In genomic region chr12:105083551-105084105, GRCh38 we compare ENCODE assay signal across 8 cellular contexts. TPM values are rescaled to one million over a fixed set of nuclear protein-coding genes. Genes with fewer than 3 reads are reported as not detected.
DNase-seq lines count a peak whose midpoint lies in the region; ATAC-seq and TF ChIP-seq lines count a peak whose summit lies in the region.

No MANE protein-coding gene starts in this region.

- peak; percentile 23 for DNase-seq in NCI-H510A treated with DMSO at 0.1 percent for 48 hours (lab: John Stamatoyannopoulos, UW)
- DNase-seq in NCI-H510A (lab: John Stamatoyannopoulos, UW), result no peak
- DNase-seq in activated T-cell treated with anti-CD3 and anti-CD28 coated beads, Interleukin-2, amount 50 U/mL, for 24 hours, result peak; percentile 40
- peak; percentile 77 for DNase-seq in fibroblast of pulmonary artery (ENCODE audit: low read depth)
- DNase-seq in natural killer cell, result no peak
- no peak for DNase-seq in HuH-7.5 (ENCODE audit: low spot score)
- no peak for DNase-seq in ACHN

- WGBS in HUES64, result 21% methylated on average over 17 of the region's 18 CpGs

- no peaks in the 10 kb centered on the region for H3K36me3 ChIP-seq in HUES64 (ENCODE audit: insufficient read depth, low read length)

- peak overlapping the region; percentile 64 for H3K9ac ChIP-seq in HUES64 (ENCODE audit: low read depth, low read length)

- peaks cover 2% of the 10 kb centered on the region for H3K36me3 Mint-ChIP-seq in activated T-cell treated with anti-CD3 and anti-CD28 coated beads, Interleukin-2, amount 50 U/mL, for 24 hours (ENCODE audit: low read depth)
- H3K36me3 Mint-ChIP-seq in natural killer cell, result no peaks in the 10 kb centered on the region

- H3K4me3 Mint-ChIP-seq in activated T-cell treated with anti-CD3 and anti-CD28 coated beads, Interleukin-2, amount 50 U/mL, for 24 hours, result peak overlapping the region; percentile 76
- peak overlapping the region; percentile 72 for H3K4me3 Mint-ChIP-seq in natural killer cell

- H3K9me3 ChIP-seq in HUES64 (ENCODE audit: insufficient read depth, low read depth, low read length), result no peaks in the 10 kb centered on the region

- peaks cover 18% of the 10 kb centered on the region for H3K27me3 ChIP-seq in HUES64 (ENCODE audit: insufficient read depth, low read length)

- H3K4me1 Mint-ChIP-seq in activated T-cell treated with anti-CD3 and anti-CD28 coated beads, Interleukin-2, amount 50 U/mL, for 24 hours (ENCODE audit: low read depth), result peaks cover 7% of the 10 kb centered on the region
- peaks cover 7 to 8% of the 10 kb centered on the region in 2 donors for H3K4me1 Mint-ChIP-seq in natural killer cell

- no peak overlapping the region for H3K27ac ChIP-seq in HUES64 (ENCODE audit: low read depth, low read length)

- TF ChIP-seq CTCF in fibroblast of pulmonary artery (IDR thresholded peaks at IDR 0.05; ENCODE audit: low read length, missing control alignments), result peak; percentile 5
- TF ChIP-seq CTCF in natural killer cell (IDR thresholded peaks at IDR 0.05), result no peak

- H3K4me1 ChIP-seq in HUES64 (ENCODE audit: insufficient read depth, low read length), result peaks cover 9% of the 10 kb centered on the region; the same call in 1 of the 2 replicates

- in situ Hi-C loops in ACHN (cut with HindIII; ENCODE audit: low pct_ligation_motif_present, low pct_unique_long_range_greater_than_20kb, low sequenced_read_pairs), result no loop called here

- H3K27ac Mint-ChIP-seq in activated T-cell treated with anti-CD3 and anti-CD28 coated beads, Interleukin-2, amount 50 U/mL, for 24 hours, result no peak overlapping the region
- H3K27ac Mint-ChIP-seq in natural killer cell, result no peak overlapping the region

- intact Hi-C loops in natural killer cell (cut with micrococcal nuclease), result no loop called here

- H3K27me3 Mint-ChIP-seq in activated T-cell treated with anti-CD3 and anti-CD28 coated beads, Interleukin-2, amount 50 U/mL, for 24 hours, result peaks cover 39% of the 10 kb centered on the region
- H3K27me3 Mint-ChIP-seq in natural killer cell (ENCODE audit: low read depth in 2 of 2), result peaks cover 33 to 56% of the 10 kb centered on the region in 2 donors

- ATAC-seq in natural killer cell, result peak in 1 of 3 donors; percentile 11

- peak overlapping the region; percentile 61 for H3K4me3 ChIP-seq in HUES64 (ENCODE audit: low read length)
- H3K4me3 ChIP-seq in fibroblast of pulmonary artery (replicated peaks; ENCODE audit: low read depth, low read length), result peak overlapping the region; percentile 91

- H3K9me3 Mint-ChIP-seq in activated T-cell treated with anti-CD3 and anti-CD28 coated beads, Interleukin-2, amount 50 U/mL, for 24 hours, result peaks cover 5% of the 10 kb centered on the region
- H3K9me3 Mint-ChIP-seq in natural killer cell, result no peaks in the 10 kb centered on the region

RNA-seq across cellular contexts. Expression of gene ALDH1L2, which starts 0.6 kb away (rescaled TPM):
- 0.60 TPM for polyA plus RNA-seq in HUES64 (2013, experiment 1 of 2)
- 0.76 TPM for polyA plus RNA-seq in HUES64 (2013, experiment 2 of 2)
- total RNA-seq in natural killer cell, result 1 to 10 TPM in 1 of 3 donors, not detected in 2; 1.1 TPM

RNA-seq across cellular contexts. Expression of gene WASHC4, which starts 23.9 kb away (rescaled TPM):
- polyA plus RNA-seq in HUES64 (2013, experiment 1 of 2), result 27.4 TPM
- 26.1 TPM for polyA plus RNA-seq in HUES64 (2013, experiment 2 of 2)
- 10 to 100 TPM; 34.2 to 40.9 (median 35.7) TPM for total RNA-seq in natural killer cell

Comparison
In these comparisons a context has a peak if more than half of its experiments do, and no peak if none do; other contexts are left out.
1. DNase-seq: peak in NCI-H510A treated with DMSO at 0.1 percent for 48 hours (single experiment), activated T-cell treated with anti-CD3 and anti-CD28 coated beads, Interleukin-2, amount 50 U/mL, for 24 hours (single experiment) and fibroblast of pulmonary artery (single experiment); none in NCI-H510A (single experiment), natural killer cell (single experiment), HuH-7.5 (single experiment) and ACHN (single experiment).